ENCODE assay signal across 29 cellular contexts in genomic region chr1:107691542-107691941, GRCh38.
A peak's percentile ranks its signal among the peaks of the same experiment; 100 is the strongest.
DNase-seq lines count a peak whose midpoint lies in the region; ATAC-seq, FAIRE-seq and TF ChIP-seq lines count a peak whose summit lies in the region.
"Had no signal": no experiment of that assay in that cellular context is flagged by ENCODE, and none has a peak within 500 bp of the region (broad histone marks: within the 10 kb centered on the region; RNA-seq: fewer than 3 reads in every experiment).

No MANE protein-coding gene starts in this region.

- H3K4me3 ChIP-seq in bronchial epithelial cell (ENCODE audit: low read depth, low read length): no peak overlapping the region
- H3K4me3 ChIP-seq: HAP-1, thyroid gland had no signal

- peaks cover 34% of the 10 kb centered on the region for H3K4me1 Mint-ChIP-seq in type B pancreatic cell (ENCODE audit: unreplicated experiment)
- H3K4me1 Mint-ChIP-seq: T-helper 17 cell had no signal

- no peak for FAIRE-seq in bronchial epithelial cell (lab: Jason Lieb, UNC)
- FAIRE-seq: endometrium, HepG2 had no signal

- peaks cover 8% of the 10 kb centered on the region for H3K9me3 Mint-ChIP-seq in type B pancreatic cell
- H3K9me3 Mint-ChIP-seq: activated T-helper 1 cell treated with anti-CD3 and anti-CD28 coated beads, Interleukin-12 subunit alpha, Interleukin-12 subunit beta, Interleukin-2, Interleukin-4 antibody, amounts not matched to agents 30 ng/mL and 10 ng/mL and 1 ng/mL, durations not matched to agents 14 hours and 24 hours and 36 hours; CD8-positive, alpha-beta T cell had no signal

- no peak overlapping the region for H3K27ac Mint-ChIP-seq in type B pancreatic cell
- H3K27ac Mint-ChIP-seq: activated T-helper 1 cell treated with anti-CD3 and anti-CD28 coated beads, Interleukin-12 subunit alpha, Interleukin-12 subunit beta, Interleukin-2, Interleukin-4 antibody, amounts not matched to agents 30 ng/mL and 10 ng/mL and 1 ng/mL, durations not matched to agents 14 hours and 24 hours and 36 hours; CD8-positive, alpha-beta T cell; dendritic cell treated with granulocyte-macrophage colony-stimulating factor and Interleukin-4, amounts not matched to agents 40 ng/mL and 50 ng/mL, for 4 days; T-helper 17 cell had no signal

- H3K27me3 Mint-ChIP-seq in type B pancreatic cell: no peaks in the 10 kb centered on the region
- H3K27me3 Mint-ChIP-seq: dendritic cell treated with granulocyte-macrophage colony-stimulating factor and Interleukin-4, amounts not matched to agents 40 ng/mL and 50 ng/mL, for 4 days; T-helper 17 cell had no signal

- TF ChIP-seq CTCF in bronchial epithelial cell (IDR thresholded peaks at IDR 0.05; ENCODE audit: insufficient read depth, low read length, severe bottlenecking) (no peak), type B pancreatic cell (conservative IDR thresholded peaks at IDR 0.05) (no peak)

- no peaks in the 10 kb centered on the region for H3K36me3 ChIP-seq in bronchial epithelial cell (ENCODE audit: control insufficient read depth, insufficient read depth, low read length)
- H3K36me3 ChIP-seq: HAP-1, thyroid gland, WERI-Rb-1 had no signal

- peak overlapping the region; percentile 38 for H3K4me3 Mint-ChIP-seq in type B pancreatic cell
- H3K4me3 Mint-ChIP-seq: activated T-helper 1 cell treated with anti-CD3 and anti-CD28 coated beads, Interleukin-12 subunit alpha, Interleukin-12 subunit beta, Interleukin-2, Interleukin-4 antibody, amounts not matched to agents 30 ng/mL and 10 ng/mL and 1 ng/mL, durations not matched to agents 14 hours and 24 hours and 36 hours; CD8-positive, alpha-beta T cell; dendritic cell treated with granulocyte-macrophage colony-stimulating factor and Interleukin-4, amounts not matched to agents 40 ng/mL and 50 ng/mL, for 4 days; T-helper 17 cell had no signal

- H3K36me3 Mint-ChIP-seq in type B pancreatic cell: no peaks in the 10 kb centered on the region

- H3K27me3 ChIP-seq in bronchial epithelial cell (ENCODE audit: control insufficient read depth, insufficient read depth, low read length): no peaks in the 10 kb centered on the region
- H3K27me3 ChIP-seq: thyroid gland had no signal

- DNase-seq in DMS 273 (lab: John Stamatoyannopoulos, UW; ENCODE audit: unreplicated experiment) (peak; percentile 30), DMS 273 treated with DMSO at 0.1 percent for 48 hours (lab: John Stamatoyannopoulos, UW) (no peak), NOMO-1 treated with dmso at 0.1 percent for 144 hours (lab: John Stamatoyannopoulos, UW; ENCODE audit: unreplicated experiment) (peak; percentile 44), bronchial epithelial cell (ENCODE audit: low read depth) (peak; percentile 95), type B pancreatic cell (ENCODE audit: extremely low spot score, unreplicated experiment) (no peak), NCI-H510A (lab: John Stamatoyannopoulos, UW) (no peak)
- DNase-seq: 8988T; activated CD4-positive, alpha-beta T cell treated with anti-CD3 and anti-CD28 coated beads, Interleukin-2, amount 50 U/mL, for 1 hour; activated naive CD4-positive, alpha-beta T cell treated with anti-CD3 and anti-CD28 coated beads, Interleukin-2, amount 50 U/mL, for 16 hours; anterior cingulate cortex; caudate nucleus; CD8-positive, alpha-beta T cell; kidney glomerular epithelial cell; NCI-H1105 treated with DMSO at 0.1 percent for 48 hours; NCI-H2107; posterior cingulate gyrus; SK-N-SH; stimulated activated naive CD8-positive, alpha-beta T cell treated with anti-CD3 and anti-CD28 coated beads, Interleukin-15, Interleukin-2, amounts not matched to agents 100 U/mL and 50 U/mL, for 24 hours; T-helper 17 cell; thyroid gland; WERI-Rb-1 had no signal

- ATAC-seq in GM21390 (IDR thresholded peaks at IDR 0.05; ENCODE audit: unreplicated experiment): no peak
- ATAC-seq in GM21526 (IDR thresholded peaks at IDR 0.05; ENCODE audit: low FRiP score, unreplicated experiment): no peak
- ATAC-seq: CD8-positive, alpha-beta T cell; HepG2; sciatic nerve; stimulated activated naive CD8-positive, alpha-beta T cell treated with anti-CD3 and anti-CD28 coated beads, Interleukin-15, Interleukin-2, amounts not matched to agents 100 U/mL and 50 U/mL, for 24 hours; T-helper 17 cell had no signal

Comparison
In these comparisons a context has a peak if more than half of its experiments do, and no peak if none do; other contexts are left out.
1. DNase-seq: peak in DMS 273 (single experiment), NOMO-1 treated with dmso at 0.1 percent for 144 hours (single experiment) and bronchial epithelial cell (single experiment); none in DMS 273 treated with DMSO at 0.1 percent for 48 hours (single experiment), type B pancreatic cell (single experiment) and NCI-H510A (single experiment).